Comparison of ENCODE assay signal across 10 cellular contexts in genomic region chr14:55701638-55702037, GRCh38.
DNase-seq lines count a peak whose midpoint lies in the region; ATAC-seq lines count a peak whose summit lies in the region.
"Had no signal": no experiment of that assay in that cellular context is flagged by ENCODE, and none has a peak within 500 bp of the region (broad histone marks: within the 10 kb centered on the region; RNA-seq: fewer than 3 reads in every experiment).

No MANE protein-coding gene starts in this region.

- peak; percentile 92 for ATAC-seq in GM19025 (IDR thresholded peaks at IDR 0.05; ENCODE audit: low read depth, unreplicated experiment)
- ATAC-seq in HG02642 (IDR thresholded peaks at IDR 0.05; ENCODE audit: poor library complexity, unreplicated experiment): peak; percentile 97
- ATAC-seq in stimulated activated memory B cell treated with anti-CD40 and anti-IgM and Interleukin-4, amounts not matched to agents 10 μg/mL and 1 μg/mL and 100 μg/mL, for 72 hours: peak; percentile 89
- ATAC-seq in sciatic nerve: no peak

- H3K4me3 Mint-ChIP-seq in stimulated activated memory B cell treated with anti-CD40 and anti-IgM and Interleukin-4, amounts not matched to agents 10 μg/mL and 1 μg/mL and 100 μg/mL, for 72 hours: no peak overlapping the region

- intact Hi-C loops in cardiac septum (cut with DNase I) (loop anchor here (10.0 kb wide), 1 partner anchor 773 kb away; no protein-coding TSS in a partner anchor), sciatic nerve (cut with DNase I) (loop anchor here (10.0 kb wide), 1 partner anchor 773 kb away; no protein-coding TSS in a partner anchor)

- H3K9me3 Mint-ChIP-seq in stimulated activated memory B cell treated with anti-CD40 and anti-IgM and Interleukin-4, amounts not matched to agents 10 μg/mL and 1 μg/mL and 100 μg/mL, for 72 hours: peaks cover 3% of the 10 kb centered on the region

- DNase-seq in HT1080 (ENCODE audit: low read depth) (peak; percentile 28), cardiac septum (ENCODE audit: low spot score) (no peak), sciatic nerve (ENCODE audit: low spot score) (no peak)
- DNase-seq in activated T-cell treated with anti-CD3 and anti-CD28 coated beads, Interleukin-2, amount 50 U/mL, for 1 hour: no peak
- DNase-seq: colonic mucosa, mesendoderm, NCI-H345 had no signal

- peaks cover 15% of the 10 kb centered on the region for H3K4me1 Mint-ChIP-seq in stimulated activated memory B cell treated with anti-CD40 and anti-IgM and Interleukin-4, amounts not matched to agents 10 μg/mL and 1 μg/mL and 100 μg/mL, for 72 hours

- H3K27ac Mint-ChIP-seq in stimulated activated memory B cell treated with anti-CD40 and anti-IgM and Interleukin-4, amounts not matched to agents 10 μg/mL and 1 μg/mL and 100 μg/mL, for 72 hours: no peak overlapping the region

- H3K36me3 Mint-ChIP-seq in stimulated activated memory B cell treated with anti-CD40 and anti-IgM and Interleukin-4, amounts not matched to agents 10 μg/mL and 1 μg/mL and 100 μg/mL, for 72 hours: peaks cover 33% of the 10 kb centered on the region

- H3K27me3 Mint-ChIP-seq in stimulated activated memory B cell treated with anti-CD40 and anti-IgM and Interleukin-4, amounts not matched to agents 10 μg/mL and 1 μg/mL and 100 μg/mL, for 72 hours: no peaks in the 10 kb centered on the region
